10 cellular contexts compared by ENCODE assay signal in genomic region chr1:156465747-156466365, GRCh38. TPM values are rescaled to one million over a fixed set of nuclear protein-coding genes. Genes with fewer than 3 reads are reported as not detected.
A peak's percentile ranks its signal among the peaks of the same experiment; 100 is the strongest.
DNase-seq lines count a peak whose midpoint lies in the region; ATAC-seq and TF ChIP-seq lines count a peak whose summit lies in the region.
"Had no signal": no experiment of that assay in that cellular context is flagged by ENCODE, and none has a peak within 500 bp of the region (broad histone marks: within the 10 kb centered on the region; RNA-seq: fewer than 3 reads in every experiment).

No MANE protein-coding gene starts in this region.

- H3K27ac ChIP-seq in 22Rv1, result peak overlapping the region; percentile 100
- H3K27ac ChIP-seq: upper lobe of right lung had no signal

- H3K4me1 Mint-ChIP-seq in activated T-helper 17 cell treated with anti-CD3 and anti-CD28 coated beads, Interleukin-2, amount 50 U/mL, for 72 hours, result peaks cover 15% of the 10 kb centered on the region
- H3K4me1 Mint-ChIP-seq in immature natural killer cell, result peaks cover 8 to 29% of the 10 kb centered on the region in 2 donors

- H3K27me3 Mint-ChIP-seq in activated T-helper 17 cell treated with anti-CD3 and anti-CD28 coated beads, Interleukin-2, amount 50 U/mL, for 72 hours, result no peaks in the 10 kb centered on the region
- H3K27me3 Mint-ChIP-seq in immature natural killer cell (ENCODE audit: low read depth in 3 of 3), result peaks cover 9 to 34% (median 15%) of the 10 kb centered on the region in 3 donors

- peak overlapping the region; percentile 86 for H3K27ac Mint-ChIP-seq in activated T-helper 17 cell treated with anti-CD3 and anti-CD28 coated beads, Interleukin-2, amount 50 U/mL, for 72 hours
- H3K27ac Mint-ChIP-seq in immature natural killer cell, result peak overlapping the region in 5 of 6 donors; percentile 0 to 83 (median 55)

- H3K36me3 Mint-ChIP-seq in activated T-helper 17 cell treated with anti-CD3 and anti-CD28 coated beads, Interleukin-2, amount 50 U/mL, for 72 hours (ENCODE audit: low read depth), result peaks cover 64% of the 10 kb centered on the region
- H3K36me3 Mint-ChIP-seq in immature natural killer cell, result peaks cover 7 to 34% (median 7%) of the 10 kb centered on the region in 3 donors

- TF ChIP-seq CTCF in 22Rv1 (IDR thresholded peaks at IDR 0.05), result no peak
- TF ChIP-seq CTCF in GM12864 (IDR thresholded peaks at IDR 0.05; ENCODE audit: low read depth, low read length, missing control alignments), result peak; percentile 38

- no peak overlapping the region for H3K4me3 ChIP-seq in GM12864 (ENCODE audit: low read depth, low read length)
- H3K4me3 ChIP-seq: upper lobe of right lung had no signal

- H3K4me3 Mint-ChIP-seq in activated T-helper 17 cell treated with anti-CD3 and anti-CD28 coated beads, Interleukin-2, amount 50 U/mL, for 72 hours, result no peak overlapping the region
- peak overlapping the region in 1 of 5 donors; percentile 51 for H3K4me3 Mint-ChIP-seq in immature natural killer cell

- DNase-seq in GM12864 (ENCODE audit: low read depth) (no peak), immature natural killer cell (no peak)
- DNase-seq: GDM1, upper lobe of right lung had no signal

- H3K9me3 Mint-ChIP-seq in activated T-helper 17 cell treated with anti-CD3 and anti-CD28 coated beads, Interleukin-2, amount 50 U/mL, for 72 hours, result no peaks in the 10 kb centered on the region
- H3K9me3 Mint-ChIP-seq in immature natural killer cell, result no peaks in the 10 kb centered on the region

- no peak for ATAC-seq in activated T-helper 17 cell treated with anti-CD3 and anti-CD28 coated beads, Interleukin-2, amount 50 U/mL, for 72 hours (replicated peaks)
- no peak for ATAC-seq in GM21717 (IDR thresholded peaks at IDR 0.05; ENCODE audit: unreplicated experiment)
- no peak for ATAC-seq in GM18868 (IDR thresholded peaks at IDR 0.05; ENCODE audit: unreplicated experiment)
- no peak for ATAC-seq in HG03025 (IDR thresholded peaks at IDR 0.05; ENCODE audit: low FRiP score, unreplicated experiment)
- no peak for ATAC-seq in HG03521 (IDR thresholded peaks at IDR 0.05; ENCODE audit: unreplicated experiment)
- ATAC-seq: upper lobe of right lung had no signal

RNA-seq across cellular contexts. Expression of gene MEF2D, which starts 34.7 kb away (rescaled TPM):
- 10 to 100 TPM; 34.4 to 68.5 TPM for total RNA-seq in activated T-helper 17 cell treated with anti-CD3 and anti-CD28 coated beads, Interleukin-2, amount 50 U/mL, for 72 hours
- polyA plus RNA-seq in immature natural killer cell, result 10 to 100 TPM in 1 of 3 donors, 1 to 10 TPM in 2; 5.0 to 22.8 (median 6.0) TPM
